14 cellular contexts compared by ENCODE assay signal in genomic region chr6:165721349-165721748, GRCh38. TPM values are rescaled to one million over a fixed set of nuclear protein-coding genes. Genes with fewer than 3 reads are reported as not detected.
DNase-seq lines count a peak whose midpoint lies in the region; ATAC-seq and TF ChIP-seq lines count a peak whose summit lies in the region.
"Had no signal": no experiment of that assay in that cellular context is flagged by ENCODE, and none has a peak within 500 bp of the region (broad histone marks: within the 10 kb centered on the region; RNA-seq: fewer than 3 reads in every experiment).

No MANE protein-coding gene starts in this region.

- no peak overlapping the region for H4K91ac ChIP-seq in IMR-90 (ENCODE audit: insufficient read depth, low read depth, low read length)
- no peak overlapping the region for H4K91ac ChIP-seq in neuronal stem cell (ENCODE audit: low read depth, low read length, poor library complexity)

- peaks cover 27% of the 10 kb centered on the region for H3K27me3 Mint-ChIP-seq in type B pancreatic cell
- H3K27me3 Mint-ChIP-seq: CD8-positive, alpha-beta memory T cell had no signal

- H4K8ac ChIP-seq in IMR-90 (ENCODE audit: low read depth in 2 of 2, low read length in 2 of 2) (no peak overlapping the region), neuronal stem cell (ENCODE audit: low read depth, low read length) (no peak overlapping the region)

- peaks cover 17% of the 10 kb centered on the region for H3K4me1 Mint-ChIP-seq in type B pancreatic cell (ENCODE audit: unreplicated experiment)
- H3K4me1 Mint-ChIP-seq: CD8-positive, alpha-beta memory T cell had no signal

- H3K27ac Mint-ChIP-seq in type B pancreatic cell = peak overlapping the region; percentile 33
- H3K27ac Mint-ChIP-seq: CD8-positive, alpha-beta memory T cell had no signal

- H3K79me1 ChIP-seq in IMR-90 (ENCODE audit: low read depth in 1 of 2, low read length in 2 of 2) = no peaks in the 10 kb centered on the region
- no peaks in the 10 kb centered on the region for H3K79me1 ChIP-seq in neuronal stem cell (ENCODE audit: low read depth, low read length)

- H2AK5ac ChIP-seq in IMR-90 (ENCODE audit: low read depth, low read length) (no peak overlapping the region), neuronal stem cell (ENCODE audit: low read depth, low read length) (no peak overlapping the region)

- no peak overlapping the region for H3K9ac ChIP-seq in IMR-90 (ENCODE audit: low read depth, low read length)
- H3K9ac ChIP-seq in neuronal stem cell (ENCODE audit: low read depth, low read length, poor library complexity) = no peak overlapping the region
- H3K9ac ChIP-seq: BLaER1 had no signal

- no peak overlapping the region for H2AFZ ChIP-seq in IMR-90 (replicated peaks; ENCODE audit: low read length, poor library complexity)
- no peak overlapping the region for H2AFZ ChIP-seq in neuronal stem cell (ENCODE audit: low read length)

- peak; percentile 44 for DNase-seq in IMR-90
- DNase-seq in fibroblast of the aortic adventitia (ENCODE audit: low read depth) = peak; percentile 35
- DNase-seq in type B pancreatic cell (ENCODE audit: extremely low spot score, unreplicated experiment) = no peak
- DNase-seq in activated T-cell treated with anti-CD3 and anti-CD28 coated beads, Interleukin-2, amount 50 U/mL, for 1 hour = no peak
- no peak for DNase-seq in UCSD-AML1 (lab: John Stamatoyannopoulos, UW; ENCODE audit: unreplicated experiment)
- no peak for DNase-seq in neuronal stem cell (ENCODE audit: low spot score)
- DNase-seq: Caco-2; CD8-positive, alpha-beta memory T cell; DMS53; GF-D8 had no signal

- no peak for TF ChIP-seq RAD21 in IMR-90 (IDR thresholded peaks at IDR 0.05; ENCODE audit: low read length)

- H3K9me3 ChIP-seq in IMR-90 (ENCODE audit: control insufficient read depth, insufficient read depth, low read length) (no peaks in the 10 kb centered on the region), neuronal stem cell (replicated peaks in 1 of 2; ENCODE audit: control insufficient read depth in 2 of 2, insufficient read depth in 1 of 2, low read depth in 1 of 2, low read length in 2 of 2) (no peaks in the 10 kb centered on the region)
- H3K9me3 ChIP-seq: BLaER1, Caco-2, HAP-1 had no signal

- H2AK9ac ChIP-seq in IMR-90 (replicated peaks; ENCODE audit: low read depth, low read length, poor library complexity) = no peak overlapping the region

- no CpG with 5 or more reads among the region's 3 CpGs for WGBS in IMR-90 (ENCODE audit: extremely low coverage in 2 of 2, insufficient read length in 1 of 2), 2 experiments
- WGBS in neuronal stem cell (ENCODE audit: extremely low coverage in 2 of 2, insufficient read length in 2 of 2, insufficient replicate concordance in 1 of 2), 2 donors = no CpG with 5 or more reads among the region's 3 CpGs

- no peak overlapping the region for H3K23ac ChIP-seq in IMR-90 (ENCODE audit: low read depth, low read length)
- no peak overlapping the region for H3K23ac ChIP-seq in neuronal stem cell (ENCODE audit: low read depth, low read length, poor library complexity)

- no peaks in the 10 kb centered on the region for H4K20me1 ChIP-seq in IMR-90 (ENCODE audit: insufficient read depth, low read length)
- H4K20me1 ChIP-seq: BLaER1 had no signal

- H3K14ac ChIP-seq in IMR-90 (replicated peaks; ENCODE audit: low read depth, low read length) = no peak overlapping the region
- no peak overlapping the region for H3K14ac ChIP-seq in neuronal stem cell (ENCODE audit: low read length)

- H2BK5ac ChIP-seq in IMR-90 (ENCODE audit: low read depth, low read length, poor library complexity, severe bottlenecking) (no peak overlapping the region), neuronal stem cell (ENCODE audit: low read length) (no peak overlapping the region)

- no peak overlapping the region for H3K4me3 Mint-ChIP-seq in type B pancreatic cell
- H3K4me3 Mint-ChIP-seq: CD8-positive, alpha-beta memory T cell had no signal

- H4K5ac ChIP-seq in IMR-90 (ENCODE audit: low read depth, low read length) = no peak overlapping the region

- ATAC-seq in IMR-90 (ENCODE audit: low read depth) (no peak), SK-N-SH treated with all-trans-retinoic acid at 6 μM for 48 hours (no peak)

- H3K4me3 ChIP-seq in IMR-90 (ENCODE audit: insufficient read depth, low read depth, low read length) (no peak overlapping the region), fibroblast of the aortic adventitia (ENCODE audit: low read depth, low read length) (no peak overlapping the region), neuronal stem cell (ENCODE audit: low read length in 2 of 2) (no peak overlapping the region)
- H3K4me3 ChIP-seq: BLaER1, HAP-1 had no signal

- CTCF ChIA-PET in IMR-90 (lab: Yijun Ruan, JAX) = no interaction called here

- in situ Hi-C loops in IMR-90 (cut with MboI; ENCODE audit: low sequenced_read_pairs) = loop anchor here (10.0 kb wide), 2 partner anchors 133 to 383 kb away; no protein-coding TSS in a partner anchor

- H3K27me3 ChIP-seq in IMR-90 (ENCODE audit: control insufficient read depth, insufficient read depth, low read length) = no peaks in the 10 kb centered on the region
- no peaks in the 10 kb centered on the region for H3K27me3 ChIP-seq in neuronal stem cell (ENCODE audit: control insufficient read depth in 3 of 3, insufficient read depth in 3 of 3, low read depth in 1 of 3, low read length in 3 of 3)
- H3K27me3 ChIP-seq: BLaER1 had no signal

- BruUV-seq in IMR-90 (replicated peaks; lab: Mats Ljungman, UMichigan) = no TSS peak

- H3K56ac ChIP-seq in IMR-90 (ENCODE audit: extremely low read depth, insufficient read depth, low read length) = no peak overlapping the region

- H3K4me2 ChIP-seq in IMR-90 (ENCODE audit: low read depth, low read length) (no peak overlapping the region), neuronal stem cell (ENCODE audit: insufficient read depth, low read length, poor library complexity, severe bottlenecking) (no peak overlapping the region)
- H3K4me2 ChIP-seq: BLaER1 had no signal

- no peaks in the 10 kb centered on the region for H3K36me3 Mint-ChIP-seq in type B pancreatic cell
- H3K36me3 Mint-ChIP-seq: CD8-positive, alpha-beta memory T cell had no signal

- H3K36me3 ChIP-seq in IMR-90 (ENCODE audit: control insufficient read depth, insufficient read depth, low read length) = no peaks in the 10 kb centered on the region
- H3K36me3 ChIP-seq in neuronal stem cell (replicated peaks in 1 of 2; ENCODE audit: control insufficient read depth in 2 of 2, insufficient read depth in 2 of 2, low read length in 2 of 2) = no peaks in the 10 kb centered on the region
- H3K36me3 ChIP-seq: BLaER1, HAP-1 had no signal

- H3K18ac ChIP-seq in IMR-90 (ENCODE audit: low read depth, low read length) (no peak overlapping the region), neuronal stem cell (ENCODE audit: low read length) (no peak overlapping the region)

- peaks cover 2% of the 10 kb centered on the region; the same call in 1 of the 2 replicates for H3K9me1 ChIP-seq in IMR-90 (ENCODE audit: insufficient read depth, low read length)

- dilution Hi-C loops in IMR-90 (cut with HindIII; ENCODE audit: low sequenced_read_pairs, unreplicated experiment) = no loop called here

- no peak overlapping the region for H3K4ac ChIP-seq in IMR-90 (ENCODE audit: low read depth, low read length)
- H3K4ac ChIP-seq in neuronal stem cell (ENCODE audit: low read length) = no peak overlapping the region

- TF ChIP-seq POLR2A in IMR-90 (IDR thresholded peaks at IDR 0.05; ENCODE audit: low read depth, low read length) = no peak

- POLR2A ChIA-PET in IMR-90 (lab: Charles Lee; ENCODE audit: unreplicated experiment) = no interaction called here

- no peak overlapping the region for H2BK120ac ChIP-seq in IMR-90 (ENCODE audit: low read depth, low read length)
- no peak overlapping the region for H2BK120ac ChIP-seq in neuronal stem cell (ENCODE audit: low read depth, low read length)

- H3K27ac ChIP-seq in IMR-90 (ENCODE audit: insufficient read depth, low read length) = no peak overlapping the region
- no peak overlapping the region for H3K27ac ChIP-seq in neuronal stem cell (replicated peaks; ENCODE audit: low read length)
- H3K27ac ChIP-seq: BLaER1, HL-60 had no signal

- H2BK12ac ChIP-seq in neuronal stem cell (ENCODE audit: low read length) = no peak overlapping the region

- TF ChIP-seq CTCF in IMR-90 (conservative IDR thresholded peaks at IDR 0.05; ENCODE audit: low read depth, low read length) (no peak), fibroblast of the aortic adventitia (IDR thresholded peaks at IDR 0.05; ENCODE audit: insufficient read depth, low read length) (no peak), type B pancreatic cell (conservative IDR thresholded peaks at IDR 0.05) (no peak)

- H2BK20ac ChIP-seq in IMR-90 (ENCODE audit: low read depth, low read length) = no peak overlapping the region

- intact Hi-C loops in IMR-90 (cut with micrococcal nuclease) = no loop called here

- no peaks in the 10 kb centered on the region for H3K9me3 Mint-ChIP-seq in type B pancreatic cell

- H2BK15ac ChIP-seq in IMR-90 (ENCODE audit: low read depth, low read length) (no peak overlapping the region), neuronal stem cell (ENCODE audit: low read length) (no peak overlapping the region)

- peaks cover 6% of the 10 kb centered on the region for H3K4me1 ChIP-seq in IMR-90 (ENCODE audit: control insufficient read depth, insufficient read depth, low read length)
- H3K4me1 ChIP-seq in neuronal stem cell (ENCODE audit: control insufficient read depth in 2 of 2, insufficient read depth in 1 of 2, low read depth in 1 of 2, low read length in 2 of 2) = no peaks in the 10 kb centered on the region
- H3K4me1 ChIP-seq: HAP-1 had no signal

TF ChIP-seq in IMR-90, 13 proteins besides CTCF, POLR2A, EP300 and RAD21 (continues in another document):
- TF ChIP-seq MAZ (IDR thresholded peaks at IDR 0.05; ENCODE audit: borderline replicate concordance, low read depth, low read length) (no peak), BHLHE40 (IDR thresholded peaks at IDR 0.05; ENCODE audit: low read depth, low read length) (no peak)

TF ChIP-seq in SK-N-SH treated with all-trans-retinoic acid at 6 μM for 48 hours, 23 proteins besides CTCF, POLR2A, EP300 and RAD21 (continues in another document):
- TF ChIP-seq ZNF565 (CRISPR knock-in tag; conservative IDR thresholded peaks at IDR 0.05; ENCODE audit: low read depth) (no peak), ZNF8 (CRISPR knock-in tag; IDR thresholded peaks at IDR 0.05) (no peak)

RNA-seq across cellular contexts. Expression of gene PDE10A, which starts 58.3 kb away (rescaled TPM):
- total RNA-seq in IMR-90 (2012; rRNA removed) = 12.4 and 15.8 TPM in 2 replicates
- polyA plus RNA-seq in IMR-90 (2012; rRNA removed) = 3.4 and 3.9 TPM in 2 replicates
- polyA plus RNA-seq in IMR-90 (2012; cell fraction: cytosol; rRNA removed) = 2.7 and 3.3 TPM in 2 replicates
- polyA plus RNA-seq in IMR-90 (2012; cell fraction: nucleus; rRNA removed; ENCODE audit: low replicate concordance) = 6.8 and 27.2 TPM in 2 replicates
- 6.1 and 12.7 TPM in 2 replicates for total RNA-seq in fibroblast of the aortic adventitia (ENCODE audit: low replicate concordance)
- total RNA-seq in type B pancreatic cell (ENCODE audit: low replicate concordance) = 6.6 and 10.8 TPM in 2 replicates
- 9.7 TPM for polyA plus RNA-seq in neuronal stem cell (2013, experiment 1 of 2)
- polyA plus RNA-seq in neuronal stem cell (2013, experiment 2 of 2) = 9.7 TPM
- total RNA-seq: CD8-positive, alpha-beta memory T cell had no signal
- polyA plus RNA-seq: CD8-positive, alpha-beta memory T cell had no signal

Comparison
In these comparisons a context has a peak if more than half of its experiments do, and no peak if none do; other contexts are left out.
1. DNase-seq: peak in IMR-90 (single experiment) and fibroblast of the aortic adventitia (single experiment); none in type B pancreatic cell (single experiment), activated T-cell treated with anti-CD3 and anti-CD28 coated beads, Interleukin-2, amount 50 U/mL, for 1 hour (single experiment), UCSD-AML1 (single experiment) and neuronal stem cell (single experiment).